8 cellular contexts compared by ENCODE assay signal in the genomic region with DNA sequence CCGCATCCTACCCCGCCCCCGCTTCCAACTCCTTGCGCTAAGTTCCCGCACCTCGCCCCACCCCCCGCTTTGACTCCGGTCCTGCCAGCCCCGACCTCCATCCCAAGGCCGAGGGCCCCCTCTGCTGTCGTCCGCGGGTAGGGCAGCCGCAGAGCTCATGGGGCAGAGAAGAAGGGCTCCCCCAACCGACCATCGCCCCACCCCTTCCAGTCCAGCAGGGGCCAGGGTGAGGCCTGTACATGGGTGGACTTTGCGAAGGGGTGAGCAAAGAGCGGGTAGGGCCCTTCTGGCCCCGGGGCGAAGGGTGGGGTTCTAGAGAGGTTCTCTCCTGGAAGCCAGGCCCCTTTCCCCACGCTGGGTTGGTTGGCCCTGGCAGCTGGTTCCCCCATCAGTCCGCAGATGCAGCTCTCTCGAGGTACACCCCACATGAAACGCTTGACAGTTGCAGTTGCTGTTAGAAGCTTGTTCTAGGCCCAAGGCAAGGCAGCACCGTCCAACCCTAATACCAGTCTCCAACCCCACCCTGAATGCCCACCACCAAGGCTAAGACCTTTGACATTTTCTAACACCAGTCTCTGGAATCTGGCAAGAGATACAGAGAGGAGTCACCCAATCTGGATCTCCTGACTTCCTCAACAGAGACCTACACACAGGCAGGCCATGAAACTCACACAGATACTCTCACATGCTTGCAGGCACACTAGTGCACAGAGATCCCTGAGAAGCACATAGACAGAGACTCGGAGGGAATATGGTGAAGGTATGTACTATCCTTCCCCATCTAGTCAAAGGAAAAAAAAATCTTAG. TPM values are rescaled to one million over a fixed set of nuclear protein-coding genes. Genes with fewer than 3 reads are reported as not detected.
DNase-seq lines count a peak whose midpoint lies in the region; ATAC-seq and TF ChIP-seq lines count a peak whose summit lies in the region.

No MANE protein-coding gene starts in this region.

- intact Hi-C loops in PC-3 (cut with micrococcal nuclease), result loop anchor here (1.0 to 2.0 kb wide), 5 partner anchors 27 to 225 kb away; no protein-coding TSS in a partner anchor
- intact Hi-C loops in esophagus squamous epithelium (cut with DNase I), result loop anchor here (5.0 kb wide), 1 partner anchor 127 kb away; no protein-coding TSS in a partner anchor

- no peak overlapping the region for H3K27ac ChIP-seq in PC-3 (ENCODE audit: low read length)
- peak overlapping the region; percentile 71 to 90 (median 82) for H3K27ac ChIP-seq in esophagus squamous epithelium

- no peaks in the 10 kb centered on the region for H3K79me2 ChIP-seq in PC-3 (ENCODE audit: low read length)

- H3K4me1 ChIP-seq in PC-3 (ENCODE audit: insufficient read depth, low read length), result no peaks in the 10 kb centered on the region
- peaks cover 8 to 20% (median 11%) of the 10 kb centered on the region in 3 donors for H3K4me1 ChIP-seq in esophagus squamous epithelium

- no peaks in the 10 kb centered on the region for H3K27me3 ChIP-seq in BJ (ENCODE audit: control insufficient read depth, insufficient read depth, low read length)
- no peaks in the 10 kb centered on the region for H3K27me3 ChIP-seq in PC-3 (ENCODE audit: low read length)
- peaks cover 0 to 8% (median 0%) of the 10 kb centered on the region in 4 donors for H3K27me3 ChIP-seq in esophagus squamous epithelium

- no peaks in the 10 kb centered on the region for H3F3A ChIP-seq in PC-3 (ENCODE audit: low read length, unreplicated experiment)

- no peaks in the 10 kb centered on the region for H3K9me2 ChIP-seq in PC-3 (replicated peaks; ENCODE audit: low read length)

- WGBS in esophagus squamous epithelium, 2 donors, result 43 to 90% methylated on average over 1 to 3 of the region's 26 CpGs

- no peaks in the 10 kb centered on the region for H4K20me1 ChIP-seq in PC-3 (ENCODE audit: low read length)

- no peak overlapping the region for H3K9ac ChIP-seq in PC-3 (ENCODE audit: low read length)

- POLR2A ChIA-PET in BJ (lab: Charles Lee) (interaction anchor here (0.6 to 0.7 kb wide), 4 partner anchors 10 to 188 kb away, joined by 3 to 15 read pairs (median 4); partner anchors contain the start of gene PEF1), PC-3 (lab: Charles Lee; ENCODE audit: unreplicated experiment) (interaction anchor here (0.6 to 1.5 kb wide), 4 partner anchors 75 to 638 kb away, joined by 3 to 21 read pairs (median 9); partner anchors contain the start of gene PEF1)

- H3K9me3 ChIP-seq in PC-3 (ENCODE audit: low read length), result no peaks in the 10 kb centered on the region
- no peaks in the 10 kb centered on the region for H3K9me3 ChIP-seq in esophagus squamous epithelium

- H3K36me3 ChIP-seq in BJ (ENCODE audit: control insufficient read depth, insufficient read depth, low read length) (peaks cover 11% of the 10 kb centered on the region), PC-3 (ENCODE audit: low read depth, low read length) (no peaks in the 10 kb centered on the region), esophagus squamous epithelium (no peaks in the 10 kb centered on the region)

- peak overlapping the region; percentile 94 for H3K4me2 ChIP-seq in PC-3 (ENCODE audit: low read length)

- CTCF ChIA-PET in BJ (lab: Yijun Ruan, JAX) (interaction anchor here (0.7 to 4.6 kb wide), 62 partner anchors 9 to 606 kb away, joined by 3 to 53 read pairs (median 5); partner anchors contain the start of genes COL16A1, PEF1, SPOCD1 and TINAGL1), PC-3 (lab: Charles Lee) (interaction anchor here (0.5 to 1.5 kb wide), 25 partner anchors 10 to 395 kb away, joined by 3 to 23 read pairs (median 6); partner anchors contain the start of genes KPNA6 and PEF1)

- no TSS peak for BruUV-seq in PC-3 (replicated peaks; lab: Mats Ljungman, UMichigan)

- peak; percentile 99 for TF ChIP-seq CTCF in BJ (IDR thresholded peaks at IDR 0.05; ENCODE audit: insufficient read depth, low read depth, low read length)
- TF ChIP-seq CTCF in PC-3 (conservative IDR thresholded peaks at IDR 0.05; ENCODE audit: low read depth, low read length), result peak; percentile 89
- peak; percentile 90 to 94 (median 94) for TF ChIP-seq CTCF in esophagus squamous epithelium (IDR thresholded peaks at IDR 0.05)

- H2AFZ ChIP-seq in PC-3 (ENCODE audit: low read length), result peak overlapping the region; percentile 95

- peak overlapping the region; percentile 55 for H3K4me3 ChIP-seq in BJ (ENCODE audit: low read depth, low read length)
- H3K4me3 ChIP-seq in Jurkat, Clone E6-1 (ENCODE audit: low read length), result peak overlapping the region; percentile 85
- peak overlapping the region; percentile 76 for H3K4me3 ChIP-seq in PC-3 (ENCODE audit: low read length)
- peak overlapping the region; percentile 41 to 80 (median 60) for H3K4me3 ChIP-seq in esophagus squamous epithelium

- DNase-seq in BJ (ENCODE audit: low read depth) (peak; percentile 37), PC-3 (peak; percentile 91), esophagus squamous epithelium (lab: John Stamatoyannopoulos, UW) (peak; percentile 80), myocyte (ENCODE audit: low read depth) (peak; percentile 93)
- peak; percentile 78 for DNase-seq in Jurkat, Clone E6-1 (ENCODE audit: low read depth, low spot score)
- peak; percentile 99 for DNase-seq in activated T-cell treated with anti-CD3 and anti-CD28 coated beads, Interleukin-2, amount 50 U/mL, for 48 hours
- DNase-seq in stimulated activated CD8-positive, alpha-beta memory T cell treated with anti-CD3 and anti-CD28 coated beads, Interleukin-7, amount 100 ng/mL, for 1 hour (ENCODE audit: low read depth in 2 of 2), result peak; percentile 90 to 97

- TF ChIP-seq POLR2A in esophagus squamous epithelium (IDR thresholded peaks at IDR 0.05), result no peak

- peak; percentile 53 for ATAC-seq in GM19467 (IDR thresholded peaks at IDR 0.05; ENCODE audit: unreplicated experiment)
- ATAC-seq in PC-3, result peak; percentile 81

RNA-seq across cellular contexts. Expression of gene ADGRB2, which starts 25.3 kb away (rescaled TPM):
- 6.4 and 9.2 TPM in 2 replicates for polyA plus RNA-seq in BJ (2011; rRNA removed)
- polyA minus RNA-seq in BJ (2011; rRNA and poly(A)+ RNA removed), result 6.2 and 7.2 TPM in 2 replicates
- 18.8 TPM for polyA plus RNA-seq in Jurkat, Clone E6-1 (2012; ENCODE audit: insufficient read depth, insufficient read length)
- 12.3 and 15.7 TPM in 2 replicates for total RNA-seq in PC-3 (2014; rRNA removed)
- total RNA-seq in esophagus squamous epithelium, result 1 to 10 TPM in 2 of 4 donors, under 1 TPM in 2; 0.18 to 2.1 (median 0.86) TPM
- total RNA-seq in myocyte, result 15.8 and 20.2 TPM in 2 replicates
- 49.9 TPM for polyA plus RNA-seq in myocyte (2012)

RNA-seq across cellular contexts. Expression of gene SPOCD1, which starts 26.4 kb away (rescaled TPM):
- polyA plus RNA-seq in BJ (2011; rRNA removed), result 92.8 and 169 TPM in 2 replicates
- polyA minus RNA-seq in BJ (2011; rRNA and poly(A)+ RNA removed), result 67.5 and 88.6 TPM in 2 replicates
- not detected for polyA plus RNA-seq in Jurkat, Clone E6-1 (2012; ENCODE audit: insufficient read depth, insufficient read length)
- total RNA-seq in PC-3 (2014; rRNA removed) (4.1 and 5.4 TPM in 2 replicates), esophagus squamous epithelium (under 1 TPM in 3 of 4 donors, not detected in 1; 0.18 to 0.40 (median 0.38) TPM), myocyte (8.9 and 9.7 TPM in 2 replicates)
- polyA plus RNA-seq in myocyte (2012), result 4.7 TPM

Comparison
In these comparisons a context has a peak if more than half of its experiments do, and no peak if none do; other contexts are left out.
1. DNase-seq: peak in every context shown above with its lines; median percentile 99 in activated T-cell treated with anti-CD3 and anti-CD28 coated beads, Interleukin-2, amount 50 U/mL, for 48 hours; 94 in stimulated activated CD8-positive, alpha-beta memory T cell treated with anti-CD3 and anti-CD28 coated beads, Interleukin-7, amount 100 ng/mL, for 1 hour; 93 in myocyte; 91 in PC-3; 80 in esophagus squamous epithelium; 78 in Jurkat, Clone E6-1; 37 in BJ.